8 cellular contexts compared by ENCODE assay signal in the genomic region with DNA sequence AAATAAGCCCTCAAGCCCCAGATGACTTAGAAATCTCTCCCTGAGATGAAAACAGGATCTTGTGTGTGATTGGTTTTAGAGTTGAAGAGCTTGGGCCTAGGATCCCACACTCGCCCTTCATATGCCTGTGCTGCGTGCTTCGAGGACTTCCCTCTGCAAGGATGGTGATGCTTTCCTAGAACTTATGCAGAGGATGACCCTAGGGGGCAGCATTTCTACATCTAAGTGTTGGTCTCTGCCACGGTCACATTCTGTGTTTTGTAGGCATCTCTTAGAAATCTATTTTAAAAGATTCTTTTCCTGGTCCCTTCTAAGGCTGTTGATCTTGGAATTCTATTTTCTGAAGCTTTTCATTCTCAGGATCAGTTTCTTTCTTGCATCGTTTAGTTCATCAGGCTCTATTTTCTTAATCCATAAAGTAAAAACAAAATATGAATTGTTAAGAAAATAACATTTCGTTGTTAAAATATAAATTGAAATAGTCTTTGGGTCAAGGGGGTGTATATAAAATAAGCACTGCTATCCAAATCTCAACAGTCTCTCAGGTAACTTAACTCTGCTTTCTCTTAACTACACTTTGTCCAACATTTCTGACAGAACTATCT. TPM values are rescaled to one million over a fixed set of nuclear protein-coding genes. Genes with fewer than 3 reads are reported as not detected.
DNase-seq lines count a peak whose midpoint lies in the region; ATAC-seq and FAIRE-seq lines count a peak whose summit lies in the region.

No MANE protein-coding gene starts in this region.

- DNase-seq in Daoy (ENCODE audit: low read depth): peak; percentile 54
- DNase-seq in NCI-H1105 (lab: John Stamatoyannopoulos, UW): peak; percentile 2
- DNase-seq in amygdala (lab: John Stamatoyannopoulos, UW): peak in 40 of 56 donors; percentile 6 to 81 (median 38)
- peak; percentile 69 for DNase-seq in hepatic stellate cell (ENCODE audit: low spot score)
- peak; percentile 61 for DNase-seq in small intestine
- no peak for DNase-seq in activated CD4-positive, alpha-beta memory T cell treated with anti-CD3 and anti-CD28 coated beads, Interleukin-2, amount 10 ng/mL, durations not matched to agents 7 days and 5 days

- no peak overlapping the region for H3K27ac Mint-ChIP-seq in activated CD4-positive, alpha-beta memory T cell treated with anti-CD3 and anti-CD28 coated beads, Interleukin-2, amount 10 ng/mL, durations not matched to agents 7 days and 5 days

- POLR2A ChIA-PET in activated CD4-positive, alpha-beta memory T cell treated with anti-CD3 and anti-CD28 coated beads, Interleukin-2, amount 10 ng/mL, durations not matched to agents 7 days and 5 days (lab: Charles Lee): interaction anchor here (1.3 kb wide), 1 partner anchor 9 kb away, joined by 4 read pairs; no protein-coding TSS in a partner anchor

- peaks cover 55% of the 10 kb centered on the region for H3K36me3 Mint-ChIP-seq in activated CD4-positive, alpha-beta memory T cell treated with anti-CD3 and anti-CD28 coated beads, Interleukin-2, amount 10 ng/mL, durations not matched to agents 7 days and 5 days (ENCODE audit: low read depth)

- H3K4me3 ChIP-seq in small intestine (ENCODE audit: low read depth in 1 of 2, low read length in 2 of 2): no peak overlapping the region

- no peak for ATAC-seq in HG03025 (IDR thresholded peaks at IDR 0.05; ENCODE audit: low FRiP score, unreplicated experiment)

- no peaks in the 10 kb centered on the region for H3K4me1 ChIP-seq in small intestine (ENCODE audit: control insufficient read depth in 2 of 2, insufficient read depth in 1 of 2, low read depth in 1 of 2, low read length in 1 of 2)

- WGBS in small intestine, 3 donors: 59 to 68% (median 65%) methylated on average over 6 of the region's 6 CpGs

- H3K4me1 Mint-ChIP-seq in activated CD4-positive, alpha-beta memory T cell treated with anti-CD3 and anti-CD28 coated beads, Interleukin-2, amount 10 ng/mL, durations not matched to agents 7 days and 5 days: no peaks in the 10 kb centered on the region

- no peaks in the 10 kb centered on the region for H3K9me3 Mint-ChIP-seq in activated CD4-positive, alpha-beta memory T cell treated with anti-CD3 and anti-CD28 coated beads, Interleukin-2, amount 10 ng/mL, durations not matched to agents 7 days and 5 days

- FAIRE-seq in A204.1 (lab: Jason Lieb, UNC) (peak; percentile 88), small intestine (lab: Jason Lieb, UNC) (no peak)

- H3K4me3 Mint-ChIP-seq in activated CD4-positive, alpha-beta memory T cell treated with anti-CD3 and anti-CD28 coated beads, Interleukin-2, amount 10 ng/mL, durations not matched to agents 7 days and 5 days: no peak overlapping the region

- no peaks in the 10 kb centered on the region for H3K27me3 ChIP-seq in small intestine (ENCODE audit: control insufficient read depth in 2 of 2, insufficient read depth in 2 of 2, low read length in 2 of 2)

- H3K9me3 ChIP-seq in small intestine (ENCODE audit: control insufficient read depth, low read depth): no peaks in the 10 kb centered on the region

- no peaks in the 10 kb centered on the region for H3K36me3 ChIP-seq in small intestine (ENCODE audit: control insufficient read depth in 2 of 2, insufficient read depth in 2 of 2, low read length in 2 of 2)

- CTCF ChIA-PET in activated CD4-positive, alpha-beta memory T cell treated with anti-CD3 and anti-CD28 coated beads, Interleukin-2, amount 10 ng/mL, durations not matched to agents 7 days and 5 days (lab: Charles Lee): interaction anchor here (1.5 kb wide), 1 partner anchor 19 kb away, joined by 3 read pairs; no protein-coding TSS in a partner anchor

- H3K27ac ChIP-seq in small intestine (ENCODE audit: low read depth in 1 of 2, low read length in 1 of 2): no peak overlapping the region

- H3K27me3 Mint-ChIP-seq in activated CD4-positive, alpha-beta memory T cell treated with anti-CD3 and anti-CD28 coated beads, Interleukin-2, amount 10 ng/mL, durations not matched to agents 7 days and 5 days: no peaks in the 10 kb centered on the region

RNA-seq across cellular contexts. Expression of a gene that starts 45.7 kb away (rescaled TPM):
- 30.7 and 40.7 TPM in 2 replicates for total RNA-seq in Daoy (2014; rRNA removed; shearing (Covaris generic))
- polyA plus RNA-seq in small intestine: 1 to 10 TPM; 1.1 to 4.9 (median 1.6) TPM
- total RNA-seq in activated CD4-positive, alpha-beta memory T cell treated with anti-CD3 and anti-CD28 coated beads, Interleukin-2, amount 10 ng/mL, durations not matched to agents 7 days and 5 days: 10 to 100 TPM; 72.2 to 74.7 TPM

RNA-seq across cellular contexts. Expression of a gene that starts 48.0 kb away (rescaled TPM):
- 37.6 and 43.4 TPM in 2 replicates for total RNA-seq in Daoy (2014; rRNA removed; shearing (Covaris generic))
- polyA plus RNA-seq in small intestine: 10 to 100 TPM; 16.2 to 19.7 (median 19.2) TPM
- 10 to 100 TPM; 34.4 to 37.3 TPM for total RNA-seq in activated CD4-positive, alpha-beta memory T cell treated with anti-CD3 and anti-CD28 coated beads, Interleukin-2, amount 10 ng/mL, durations not matched to agents 7 days and 5 days
